Comparison of ENCODE assay signal across 13 cellular contexts in genomic region chr2:240615830-240616547, GRCh38. TPM values are rescaled to one million over a fixed set of nuclear protein-coding genes. Genes with fewer than 3 reads are reported as not detected.
DNase-seq lines count a peak whose midpoint lies in the region; ATAC-seq and TF ChIP-seq lines count a peak whose summit lies in the region.
"Had no signal": no experiment of that assay in that cellular context is flagged by ENCODE, and none has a peak within 500 bp of the region (broad histone marks: within the 10 kb centered on the region; RNA-seq: fewer than 3 reads in every experiment).

No MANE protein-coding gene starts in this region.

- no peaks in the 10 kb centered on the region for H3K27me3 Mint-ChIP-seq in natural killer cell treated with Interleukin-12 subunit alpha and Interleukin-12 subunit beta and Interleukin-15 and Interleukin-18, amount 100 ng/mL, for 72 hours
- no peaks in the 10 kb centered on the region for H3K27me3 Mint-ChIP-seq in natural killer cell (ENCODE audit: low read depth in 2 of 2)
- H3K27me3 Mint-ChIP-seq in activated CD4-positive, alpha-beta T cell treated with anti-CD3 and anti-CD28 coated beads, Interleukin-2, amount 10 ng/mL, durations not matched to agents 7 days and 5 days: no peaks in the 10 kb centered on the region
- H3K27me3 Mint-ChIP-seq: activated CD4-positive, alpha-beta T cell treated with anti-CD3 and anti-CD28 coated beads for 36 hours; CD4-positive, CD25-positive, alpha-beta regulatory T cell had no signal

- DNase-seq in natural killer cell treated with Interleukin-12 subunit alpha and Interleukin-12 subunit beta and Interleukin-15 and Interleukin-18, amount 100 ng/mL, for 72 hours (ENCODE audit: low spot score): peak; percentile 38
- DNase-seq in natural killer cell: no peak
- peak; percentile 33 for DNase-seq in left lobe of liver (ENCODE audit: low spot score)
- no peak for DNase-seq in NCI-H524 (lab: John Stamatoyannopoulos, UW)
- DNase-seq in activated CD4-positive, alpha-beta T cell treated with anti-CD3 and anti-CD28 coated beads, Interleukin-2, amount 50 U/mL, for 48 hours: no peak
- DNase-seq in activated CD4-positive, alpha-beta T cell treated with anti-CD3 and anti-CD28 coated beads, Interleukin-2, amount 10 ng/mL, durations not matched to agents 7 days and 5 days: no peak
- no peak for DNase-seq in cerebellum (ENCODE audit: low spot score)
- DNase-seq: central memory CD4-positive, alpha-beta T cell; NCI-H2107 had no signal

- no peak overlapping the region for H3K4me3 Mint-ChIP-seq in natural killer cell treated with Interleukin-12 subunit alpha and Interleukin-12 subunit beta and Interleukin-15 and Interleukin-18, amount 100 ng/mL, for 72 hours
- no peak overlapping the region for H3K4me3 Mint-ChIP-seq in natural killer cell
- no peak overlapping the region for H3K4me3 Mint-ChIP-seq in activated CD4-positive, alpha-beta T cell treated with anti-CD3 and anti-CD28 coated beads, Interleukin-2, amount 10 ng/mL, durations not matched to agents 7 days and 5 days
- H3K4me3 Mint-ChIP-seq: activated CD4-positive, alpha-beta T cell treated with anti-CD3 and anti-CD28 coated beads for 36 hours; CD4-positive, CD25-positive, alpha-beta regulatory T cell had no signal

- POLR2A ChIA-PET in activated CD4-positive, alpha-beta T cell treated with anti-CD3 and anti-CD28 coated beads, Interleukin-2, amount 10 ng/mL, durations not matched to agents 7 days and 5 days (lab: Charles Lee): no interaction called here

- peaks cover 3% of the 10 kb centered on the region for H3K9me3 Mint-ChIP-seq in natural killer cell treated with Interleukin-12 subunit alpha and Interleukin-12 subunit beta and Interleukin-15 and Interleukin-18, amount 100 ng/mL, for 72 hours
- H3K9me3 Mint-ChIP-seq in natural killer cell: no peaks in the 10 kb centered on the region
- peaks cover 10% of the 10 kb centered on the region for H3K9me3 Mint-ChIP-seq in activated CD4-positive, alpha-beta T cell treated with anti-CD3 and anti-CD28 coated beads, Interleukin-2, amount 10 ng/mL, durations not matched to agents 7 days and 5 days

- TF ChIP-seq CTCF in natural killer cell (IDR thresholded peaks at IDR 0.05): no peak

- H3K27ac Mint-ChIP-seq in natural killer cell treated with Interleukin-12 subunit alpha and Interleukin-12 subunit beta and Interleukin-15 and Interleukin-18, amount 100 ng/mL, for 72 hours: no peak overlapping the region
- H3K27ac Mint-ChIP-seq in natural killer cell: no peak overlapping the region
- no peak overlapping the region for H3K27ac Mint-ChIP-seq in activated CD4-positive, alpha-beta T cell treated with anti-CD3 and anti-CD28 coated beads, Interleukin-2, amount 10 ng/mL, durations not matched to agents 7 days and 5 days
- H3K27ac Mint-ChIP-seq: activated CD4-positive, alpha-beta T cell treated with anti-CD3 and anti-CD28 coated beads for 36 hours; CD4-positive, CD25-positive, alpha-beta regulatory T cell had no signal

- intact Hi-C loops in natural killer cell (cut with micrococcal nuclease): no loop called here

- peaks cover 17 to 43% of the 10 kb centered on the region in 2 donors for H3K4me1 Mint-ChIP-seq in natural killer cell treated with Interleukin-12 subunit alpha and Interleukin-12 subunit beta and Interleukin-15 and Interleukin-18, amount 100 ng/mL, for 72 hours (ENCODE audit: low read depth in 2 of 2)
- peaks cover 0 to 14% of the 10 kb centered on the region in 2 donors for H3K4me1 Mint-ChIP-seq in natural killer cell
- peaks cover 20% of the 10 kb centered on the region for H3K4me1 Mint-ChIP-seq in activated CD4-positive, alpha-beta T cell treated with anti-CD3 and anti-CD28 coated beads, Interleukin-2, amount 10 ng/mL, durations not matched to agents 7 days and 5 days

- no peak for ATAC-seq in natural killer cell treated with Interleukin-12 subunit alpha and Interleukin-12 subunit beta and Interleukin-15 and Interleukin-18, amount 100 ng/mL, for 72 hours
- no peak for ATAC-seq in natural killer cell
- no peak for ATAC-seq in SK-N-SH treated with all-trans-retinoic acid at 6 μM for 48 hours
- ATAC-seq in left lobe of liver: no peak

- CTCF ChIA-PET in activated CD4-positive, alpha-beta T cell treated with anti-CD3 and anti-CD28 coated beads, Interleukin-2, amount 10 ng/mL, durations not matched to agents 7 days and 5 days (lab: Charles Lee): interaction anchor here (0.9 kb wide), 1 partner anchor 28 kb away, joined by 3 read pairs; no protein-coding TSS in a partner anchor

- no peaks in the 10 kb centered on the region for H3K36me3 Mint-ChIP-seq in natural killer cell treated with Interleukin-12 subunit alpha and Interleukin-12 subunit beta and Interleukin-15 and Interleukin-18, amount 100 ng/mL, for 72 hours
- H3K36me3 Mint-ChIP-seq in natural killer cell: no peaks in the 10 kb centered on the region
- peaks cover 27% of the 10 kb centered on the region for H3K36me3 Mint-ChIP-seq in activated CD4-positive, alpha-beta T cell treated with anti-CD3 and anti-CD28 coated beads, Interleukin-2, amount 10 ng/mL, durations not matched to agents 7 days and 5 days (ENCODE audit: low read depth)

TF ChIP-seq in SK-N-SH treated with all-trans-retinoic acid at 6 μM for 48 hours, 23 proteins besides CTCF, POLR2A, EP300 and RAD21 (continues in another document):
- TF ChIP-seq, protein P1, sequence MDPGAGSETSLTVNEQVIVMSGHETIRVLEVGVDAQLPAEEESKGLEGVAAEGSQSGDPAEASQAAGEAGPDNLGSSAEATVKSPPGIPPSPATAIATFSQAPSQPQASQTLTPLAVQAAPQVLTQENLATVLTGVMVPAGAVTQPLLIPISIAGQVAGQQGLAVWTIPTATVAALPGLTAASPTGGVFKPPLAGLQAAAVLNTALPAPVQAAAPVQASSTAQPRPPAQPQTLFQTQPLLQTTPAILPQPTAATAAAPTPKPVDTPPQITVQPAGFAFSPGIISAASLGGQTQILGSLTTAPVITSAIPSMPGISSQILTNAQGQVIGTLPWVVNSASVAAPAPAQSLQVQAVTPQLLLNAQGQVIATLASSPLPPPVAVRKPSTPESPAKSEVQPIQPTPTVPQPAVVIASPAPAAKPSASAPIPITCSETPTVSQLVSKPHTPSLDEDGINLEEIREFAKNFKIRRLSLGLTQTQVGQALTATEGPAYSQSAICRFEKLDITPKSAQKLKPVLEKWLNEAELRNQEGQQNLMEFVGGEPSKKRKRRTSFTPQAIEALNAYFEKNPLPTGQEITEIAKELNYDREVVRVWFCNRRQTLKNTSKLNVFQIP (CRISPR knock-in tag; IDR thresholded peaks at IDR 0.05; ENCODE audit: borderline replicate concordance, low read depth): no peak
- TF ChIP-seq RARB (CRISPR knock-in tag; IDR thresholded peaks at IDR 0.05): no peak
- no peak for TF ChIP-seq ISL1 (CRISPR knock-in tag; IDR thresholded peaks at IDR 0.05)
- no peak for TF ChIP-seq BACH2 (CRISPR knock-in tag; IDR thresholded peaks at IDR 0.05; ENCODE audit: borderline replicate concordance)

RNA-seq across cellular contexts. Expression of gene GPR35, which starts 9.3 kb away (rescaled TPM):
- total RNA-seq in natural killer cell treated with Interleukin-12 subunit alpha and Interleukin-12 subunit beta and Interleukin-15 and Interleukin-18, amount 100 ng/mL, for 72 hours: 1 to 10 TPM; 5.9 to 7.6 TPM
- total RNA-seq in natural killer cell (10 to 100 TPM; 10.6 to 19.7 (median 15.7) TPM), left lobe of liver (0.53 TPM), cerebellum (2.4 TPM)
- 1 to 10 TPM; 4.1 to 5.1 TPM for total RNA-seq in activated CD4-positive, alpha-beta T cell treated with anti-CD3 and anti-CD28 coated beads, Interleukin-2, amount 10 ng/mL, durations not matched to agents 7 days and 5 days
- total RNA-seq: G401 had no signal

RNA-seq across cellular contexts. Expression of gene CAPN10, which starts 29.5 kb away (rescaled TPM):
- 10 to 100 TPM; 50.4 to 73.9 TPM for total RNA-seq in natural killer cell treated with Interleukin-12 subunit alpha and Interleukin-12 subunit beta and Interleukin-15 and Interleukin-18, amount 100 ng/mL, for 72 hours
- total RNA-seq in natural killer cell (10 to 100 TPM; 69.3 to 95.1 (median 91.0) TPM), left lobe of liver (13.7 TPM), cerebellum (31.2 TPM)
- total RNA-seq in activated CD4-positive, alpha-beta T cell treated with anti-CD3 and anti-CD28 coated beads, Interleukin-2, amount 10 ng/mL, durations not matched to agents 7 days and 5 days: 10 to 100 TPM; 40.5 to 58.6 TPM

RNA-seq across cellular contexts. Expression of gene RNPEPL1, which starts 47.7 kb away (rescaled TPM):
- 10 to 100 TPM; 60.9 to 67.6 TPM for total RNA-seq in natural killer cell treated with Interleukin-12 subunit alpha and Interleukin-12 subunit beta and Interleukin-15 and Interleukin-18, amount 100 ng/mL, for 72 hours
- total RNA-seq in natural killer cell: 100 to 1,000 TPM; 145 to 167 (median 164) TPM
- 40.6 TPM for total RNA-seq in left lobe of liver
- 100 to 1,000 TPM; 118 to 122 TPM for total RNA-seq in activated CD4-positive, alpha-beta T cell treated with anti-CD3 and anti-CD28 coated beads, Interleukin-2, amount 10 ng/mL, durations not matched to agents 7 days and 5 days
- total RNA-seq in cerebellum: 5.4 TPM

RNA-seq across cellular contexts. Expression of gene DUSP28, which starts 55.8 kb away (rescaled TPM):
- total RNA-seq in natural killer cell treated with Interleukin-12 subunit alpha and Interleukin-12 subunit beta and Interleukin-15 and Interleukin-18, amount 100 ng/mL, for 72 hours: 1 to 10 TPM; 6.1 to 6.3 TPM
- total RNA-seq in natural killer cell (10 to 100 TPM; 13.5 to 25.2 (median 18.5) TPM), left lobe of liver (2.0 TPM), cerebellum (3.1 TPM)
- total RNA-seq in activated CD4-positive, alpha-beta T cell treated with anti-CD3 and anti-CD28 coated beads, Interleukin-2, amount 10 ng/mL, durations not matched to agents 7 days and 5 days: 10 to 100 TPM in 1 of 2 experiments, 1 to 10 TPM in 1; 9.6 to 11.6 TPM

RNA-seq across cellular contexts. Expression of gene ANKMY1, which starts 58.2 kb away (rescaled TPM):
- 10 to 100 TPM; 13.0 to 40.9 TPM for total RNA-seq in natural killer cell treated with Interleukin-12 subunit alpha and Interleukin-12 subunit beta and Interleukin-15 and Interleukin-18, amount 100 ng/mL, for 72 hours
- total RNA-seq in natural killer cell (10 to 100 TPM; 43.8 to 51.5 (median 46.6) TPM), left lobe of liver (13.1 TPM), cerebellum (13.2 TPM)
- total RNA-seq in activated CD4-positive, alpha-beta T cell treated with anti-CD3 and anti-CD28 coated beads, Interleukin-2, amount 10 ng/mL, durations not matched to agents 7 days and 5 days: 10 to 100 TPM; 38.5 to 39.5 TPM

Comparison
In these comparisons a context has a peak if more than half of its experiments do, and no peak if none do; other contexts are left out.
1. DNase-seq: peak in natural killer cell treated with Interleukin-12 subunit alpha and Interleukin-12 subunit beta and Interleukin-15 and Interleukin-18, amount 100 ng/mL, for 72 hours (single experiment) and left lobe of liver (single experiment); none in natural killer cell (single experiment), NCI-H524 (0 of 2), activated CD4-positive, alpha-beta T cell treated with anti-CD3 and anti-CD28 coated beads, Interleukin-2, amount 50 U/mL, for 48 hours (0 of 2), activated CD4-positive, alpha-beta T cell treated with anti-CD3 and anti-CD28 coated beads, Interleukin-2, amount 10 ng/mL, durations not matched to agents 7 days and 5 days (single experiment) and cerebellum (single experiment).